9 cellular contexts compared by ENCODE assay signal in genomic region chr9:89278997-89279739, GRCh38. TPM values are rescaled to one million over a fixed set of nuclear protein-coding genes. Genes with fewer than 3 reads are reported as not detected.
A peak's percentile ranks its signal among the peaks of the same experiment; 100 is the strongest.
DNase-seq lines count a peak whose midpoint lies in the region; ATAC-seq and TF ChIP-seq lines count a peak whose summit lies in the region.
"Had no signal": no experiment of that assay in that cellular context is flagged by ENCODE, and none has a peak within 500 bp of the region (broad histone marks: within the 10 kb centered on the region; RNA-seq: fewer than 3 reads in every experiment).

No MANE protein-coding gene starts in this region.

- no peak overlapping the region for H3K9ac ChIP-seq in BLaER1

- no peak overlapping the region for H3K27ac ChIP-seq in BLaER1
- no peak overlapping the region for H3K27ac ChIP-seq in thoracic aorta

- peaks cover 23% of the 10 kb centered on the region for H3K27me3 ChIP-seq in BLaER1
- no peaks in the 10 kb centered on the region for H3K27me3 ChIP-seq in thoracic aorta (replicated peaks; ENCODE audit: insufficient read depth)

- DNase-seq in NCI-H1105 (lab: John Stamatoyannopoulos, UW) (peak; percentile 24), amniotic epithelial cell (ENCODE audit: low read depth) (peak; percentile 67), inferior parietal cortex (ENCODE audit: extremely low spot score) (peak; percentile 81), thoracic aorta (ENCODE audit: low spot score) (no peak), NCI-H2107 (lab: John Stamatoyannopoulos, UW) (no peak)

- H3K36me3 ChIP-seq in BLaER1 (no peaks in the 10 kb centered on the region), thoracic aorta (no peaks in the 10 kb centered on the region)

- peaks cover 31% of the 10 kb centered on the region for H3K9me3 ChIP-seq in BLaER1
- H3K9me3 ChIP-seq in thoracic aorta: peaks cover 5% of the 10 kb centered on the region

- H3K4me1 ChIP-seq in BLaER1: peaks cover 12% of the 10 kb centered on the region
- no peaks in the 10 kb centered on the region for H3K4me1 ChIP-seq in thoracic aorta (ENCODE audit: control insufficient read depth in 1 of 2, low read depth in 2 of 2)

- H3K4me2 ChIP-seq in BLaER1: peak overlapping the region; percentile 51

- H3K4me3 ChIP-seq in BLaER1: no peak overlapping the region
- no peak overlapping the region for H3K4me3 ChIP-seq in thoracic aorta
- H3K4me3 ChIP-seq: skin epidermis had no signal

- no peak for ATAC-seq in thoracic aorta (ENCODE audit: insufficient number of reproducible peaks, low FRiP score, low read depth)
- ATAC-seq in HG02610 (IDR thresholded peaks at IDR 0.05; ENCODE audit: unreplicated experiment): no peak

- TF ChIP-seq CTCF in GM12873 (IDR thresholded peaks at IDR 0.05; ENCODE audit: insufficient read depth, low read depth, low read length, missing control alignments) (peak; percentile 66), thoracic aorta (IDR thresholded peaks at IDR 0.05) (peak; percentile 53)

- H4K20me1 ChIP-seq in BLaER1: no peaks in the 10 kb centered on the region

RNA-seq across cellular contexts. Expression of gene CKS2, which starts 31.8 kb away (rescaled TPM):
- 1 to 10 TPM; 2.3 to 4.7 TPM for total RNA-seq in thoracic aorta

RNA-seq across cellular contexts. Expression of gene SECISBP2, which starts 39.1 kb away (rescaled TPM):
- total RNA-seq in thoracic aorta: 10 to 100 TPM; 37.2 to 91.5 TPM

Comparison
In these comparisons a context has a peak if more than half of its experiments do, and no peak if none do; other contexts are left out.
1. DNase-seq: peak in NCI-H1105 (single experiment), amniotic epithelial cell (single experiment) and inferior parietal cortex (single experiment); none in thoracic aorta (single experiment) and NCI-H2107 (single experiment).